1 cellular context compared by ENCODE assay signal in genomic region chr5:169431386-169431785, GRCh38.
TF ChIP-seq lines count a peak whose summit lies in the region.

No MANE protein-coding gene starts in this region.

TF ChIP-seq in WTC11, 78 proteins besides CTCF, POLR2A, EP300 and RAD21 (continued from another document):
- TF ChIP-seq ATF3 (CRISPR knock-in tag; conservative IDR thresholded peaks at IDR 0.05), result no peak
- TF ChIP-seq OVOL2 (CRISPR knock-in tag; IDR thresholded peaks at IDR 0.05; ENCODE audit: borderline replicate concordance), result no peak
- no peak for TF ChIP-seq IRF2 (CRISPR knock-in tag; IDR thresholded peaks at IDR 0.05; ENCODE audit: borderline replicate concordance, low read depth)
- no peak for TF ChIP-seq FOXP4 (CRISPR knock-in tag; IDR thresholded peaks at IDR 0.05)
- TF ChIP-seq ZMAT4 (CRISPR knock-in tag; IDR thresholded peaks at IDR 0.05), result no peak
- TF ChIP-seq ARID4B (CRISPR knock-in tag; IDR thresholded peaks at IDR 0.05; ENCODE audit: borderline replicate concordance), result no peak
- TF ChIP-seq ZNF423 (CRISPR knock-in tag; IDR thresholded peaks at IDR 0.05), result no peak
- TF ChIP-seq FOXJ3 (CRISPR knock-in tag; IDR thresholded peaks at IDR 0.05; ENCODE audit: borderline replicate concordance), result no peak
- no peak for TF ChIP-seq FOXP1 (CRISPR knock-in tag; IDR thresholded peaks at IDR 0.05; ENCODE audit: borderline replicate concordance)
- TF ChIP-seq RORB (CRISPR knock-in tag; IDR thresholded peaks at IDR 0.05), result no peak
- no peak for TF ChIP-seq E2F1 (CRISPR knock-in tag; IDR thresholded peaks at IDR 0.05)
- no peak for TF ChIP-seq TEAD1 (CRISPR knock-in tag; IDR thresholded peaks at IDR 0.05)
- TF ChIP-seq GTF2I (CRISPR knock-in tag; conservative IDR thresholded peaks at IDR 0.05), result no peak
- TF ChIP-seq STAT6 (CRISPR knock-in tag; conservative IDR thresholded peaks at IDR 0.05; ENCODE audit: low read depth), result no peak
